Comparison of ENCODE assay signal across 22 cellular contexts in the genomic region with DNA sequence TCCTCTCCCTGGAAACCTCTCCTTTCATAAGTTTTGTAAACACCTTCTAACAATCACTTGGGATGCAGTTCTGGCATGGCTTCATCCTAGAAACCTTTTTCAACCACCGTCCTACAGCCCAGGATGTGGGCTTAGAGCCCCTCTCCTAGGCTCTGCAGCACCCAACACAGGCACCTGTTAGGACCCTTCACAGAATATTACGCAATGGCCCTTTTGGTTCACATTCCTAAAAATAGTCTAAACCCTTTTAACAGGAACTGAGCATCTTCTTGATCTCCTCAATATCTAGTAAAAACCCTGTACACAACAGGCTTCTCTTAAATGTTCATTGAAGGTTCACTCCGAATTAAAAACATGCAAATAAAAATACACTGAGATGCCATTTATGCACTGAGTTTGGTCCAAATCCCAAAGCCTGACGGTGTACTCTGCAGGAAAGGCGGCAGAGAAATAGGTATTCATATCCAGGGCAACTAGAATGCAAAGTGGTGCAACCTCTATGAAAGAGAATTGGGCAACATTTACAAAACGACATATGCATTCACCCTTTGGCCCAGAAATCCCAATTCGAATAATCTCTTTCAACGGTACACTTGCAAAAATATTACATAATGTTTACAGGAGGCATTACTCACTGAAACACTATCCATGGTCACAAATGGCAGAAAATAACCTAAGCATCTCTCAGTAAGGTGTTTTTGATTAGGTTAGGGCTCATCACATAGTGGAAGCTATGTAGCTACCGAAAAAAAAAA.
"Had no signal": no experiment of that assay in that cellular context is flagged by ENCODE, and none has a peak within 500 bp of the region (broad histone marks: within the 10 kb centered on the region; RNA-seq: fewer than 3 reads in every experiment).

No MANE protein-coding gene starts in this region.

- DNase-seq: activated CD4-positive, alpha-beta T cell treated with anti-CD3 and anti-CD28 coated beads, Interleukin-2, amount 10 ng/mL, durations not matched to agents 24 days and 14 days; activated CD4-positive, CD25-positive, alpha-beta regulatory T cell; activated CD8-positive, alpha-beta memory T cell treated with anti-CD3 and anti-CD28 coated beads, Interleukin-2, amount 50 U/mL, for 4 hours; activated CD8-positive, alpha-beta T cell treated with anti-CD3 and anti-CD28 coated beads, Interleukin-2, amount 10 ng/mL, durations not matched to agents 7 days and 5 days; activated gamma-delta T cell treated with Interleukin-2 at 50 U/mL for 16 hours; activated naive CD8-positive, alpha-beta T cell treated with anti-CD3 and anti-CD28 coated beads for 36 hours; activated T-cell treated with anti-CD3 and anti-CD28 coated beads, Interleukin-2, amount 50 U/mL, for 72 hours; amygdala; body of pancreas; effector memory CD4-positive, alpha-beta T cell; hypothalamus; midbrain; psoas muscle; sigmoid colon; stimulated activated CD4-positive, alpha-beta T cell treated with anti-CD3 and anti-CD28 coated beads, Interleukin-12 subunit alpha, Interleukin-12 subunit beta, amount 100 ng/mL, for 4 hours; stimulated activated CD4-positive, alpha-beta T cell treated with anti-CD3 and anti-CD28 coated beads, Interleukin-2, amount 100 ng/mL, for 24 hours; stomach; testis; upper lobe of left lung had no signal

- ATAC-seq: activated CD8-positive, alpha-beta T cell treated with anti-CD3 and anti-CD28 coated beads, Interleukin-2, amount 10 ng/mL, durations not matched to agents 7 days and 5 days; activated T-cell treated with anti-CD3 and anti-CD28 coated beads, Interleukin-2, amount 50 U/mL, for 72 hours; body of pancreas; psoas muscle had no signal

- H3K9me3 Mint-ChIP-seq: activated naive CD8-positive, alpha-beta T cell treated with anti-CD3 and anti-CD28 coated beads for 36 hours; neural progenitor cell had no signal

- H3K4me3 Mint-ChIP-seq: activated CD4-positive, alpha-beta T cell treated with anti-CD3 and anti-CD28 coated beads, Interleukin-2, amount 10 ng/mL, durations not matched to agents 24 days and 14 days; activated CD8-positive, alpha-beta T cell treated with anti-CD3 and anti-CD28 coated beads, Interleukin-2, amount 10 ng/mL, durations not matched to agents 7 days and 5 days; activated naive CD8-positive, alpha-beta T cell treated with anti-CD3 and anti-CD28 coated beads for 36 hours; activated T-cell treated with anti-CD3 and anti-CD28 coated beads, Interleukin-2, amount 50 U/mL, for 72 hours; central memory CD8-positive, alpha-beta T cell; neural progenitor cell had no signal

- H3K27me3 Mint-ChIP-seq: activated CD4-positive, alpha-beta T cell treated with anti-CD3 and anti-CD28 coated beads, Interleukin-2, amount 10 ng/mL, durations not matched to agents 24 days and 14 days; activated naive CD8-positive, alpha-beta T cell treated with anti-CD3 and anti-CD28 coated beads for 36 hours; central memory CD8-positive, alpha-beta T cell had no signal

- H3K36me3 Mint-ChIP-seq: activated naive CD8-positive, alpha-beta T cell treated with anti-CD3 and anti-CD28 coated beads for 36 hours had no signal

- H3K4me1 Mint-ChIP-seq: activated CD4-positive, alpha-beta T cell treated with anti-CD3 and anti-CD28 coated beads, Interleukin-2, amount 10 ng/mL, durations not matched to agents 24 days and 14 days; activated naive CD8-positive, alpha-beta T cell treated with anti-CD3 and anti-CD28 coated beads for 36 hours; central memory CD8-positive, alpha-beta T cell had no signal

- H3K4me3 ChIP-seq: body of pancreas, lung, neural progenitor cell, psoas muscle, sigmoid colon, stomach, testis, upper lobe of left lung had no signal

- H3K27ac Mint-ChIP-seq: activated CD4-positive, alpha-beta T cell treated with anti-CD3 and anti-CD28 coated beads, Interleukin-2, amount 10 ng/mL, durations not matched to agents 24 days and 14 days; activated CD8-positive, alpha-beta T cell treated with anti-CD3 and anti-CD28 coated beads, Interleukin-2, amount 10 ng/mL, durations not matched to agents 7 days and 5 days; activated naive CD8-positive, alpha-beta T cell treated with anti-CD3 and anti-CD28 coated beads for 36 hours; activated T-cell treated with anti-CD3 and anti-CD28 coated beads, Interleukin-2, amount 50 U/mL, for 72 hours; neural progenitor cell had no signal
